Comparison of ENCODE assay signal across 1 cellular context in genomic region chr4:48033825-48034413, GRCh38.
TF ChIP-seq lines count a peak whose summit lies in the region.

No MANE protein-coding gene starts in this region.

TF ChIP-seq in HepG2, 621 proteins besides CTCF, POLR2A, EP300 and RAD21:
- TF ChIP-seq HNF1A (IDR thresholded peaks at IDR 0.05; ENCODE audit: low read depth) (no peak), HNF1A (CRISPR knock-in tag; IDR thresholded peaks at IDR 0.05; ENCODE audit: borderline replicate concordance) (no peak), ZNF780A (CRISPR knock-in tag; IDR thresholded peaks at IDR 0.05) (no peak), NFAT5 (CRISPR knock-in tag; IDR thresholded peaks at IDR 0.05) (no peak), ZFYVE20 (CRISPR knock-in tag; IDR thresholded peaks at IDR 0.05; ENCODE audit: borderline replicate concordance, low read depth) (no peak), SMC3 (IDR thresholded peaks at IDR 0.05; ENCODE audit: low read length) (peak; percentile 23; the same call in 1 of the 2 replicates), ZNF710 (CRISPR knock-in tag; IDR thresholded peaks at IDR 0.05; ENCODE audit: borderline replicate concordance) (no peak), STAG1 (CRISPR knock-in tag; IDR thresholded peaks at IDR 0.05) (peak; percentile 37; the same call in 1 of the 2 replicates)
